Comparison of ENCODE assay signal across 37 cellular contexts in genomic region chr6:5091646-5092045, GRCh38. TPM values are rescaled to one million over a fixed set of nuclear protein-coding genes. Genes with fewer than 3 reads are reported as not detected.
"Had no signal": no experiment of that assay in that cellular context is flagged by ENCODE, and none has a peak within 500 bp of the region (broad histone marks: within the 10 kb centered on the region; RNA-seq: fewer than 3 reads in every experiment).

No MANE protein-coding gene starts in this region.

- H3K9ac ChIP-seq: SK-N-SH had no signal

- H3K36me3 ChIP-seq: Peyer's patch, SJSA1 had no signal

- H3K36me3 Mint-ChIP-seq: activated CD4-positive, alpha-beta memory T cell treated with anti-CD3 and anti-CD28 coated beads for 36 hours; activated naive CD4-positive, alpha-beta T cell treated with anti-CD3 and anti-CD28 coated beads, Interleukin-2, amount 50 U/mL, for 72 hours; brain had no signal

- H3K9me3 Mint-ChIP-seq: activated B cell treated with CpG ODN at 0.5 μM for 24 hours; activated CD4-positive, alpha-beta memory T cell treated with anti-CD3 and anti-CD28 coated beads for 36 hours; activated naive CD4-positive, alpha-beta T cell treated with anti-CD3 and anti-CD28 coated beads for 36 hours; activated naive CD4-positive, alpha-beta T cell treated with anti-CD3 and anti-CD28 coated beads, Interleukin-2, amount 50 U/mL, for 72 hours; activated naive CD8-positive, alpha-beta T cell treated with anti-CD3 and anti-CD28 coated beads, Interleukin-2, amount 50 U/mL, for 24 hours; activated T-cell treated with anti-CD3 and anti-CD28 coated beads, Interleukin-2, amount 50 U/mL, for 4 hours; activated T-helper 1 cell treated with anti-CD3 and anti-CD28 coated beads, Interleukin-12 subunit alpha, Interleukin-12 subunit beta, Interleukin-2, Interleukin-4 antibody, amounts not matched to agents 30 ng/mL and 10 ng/mL and 1 ng/mL, durations not matched to agents 14 hours and 24 hours and 36 hours; brain had no signal

- H3K27ac Mint-ChIP-seq: activated CD4-positive, alpha-beta memory T cell treated with anti-CD3 and anti-CD28 coated beads for 36 hours; activated naive CD4-positive, alpha-beta T cell treated with anti-CD3 and anti-CD28 coated beads for 36 hours; activated naive CD4-positive, alpha-beta T cell treated with anti-CD3 and anti-CD28 coated beads, Interleukin-2, amount 50 U/mL, for 72 hours; activated naive CD8-positive, alpha-beta T cell treated with anti-CD3 and anti-CD28 coated beads, Interleukin-2, amount 50 U/mL, for 24 hours; activated T-helper 1 cell treated with anti-CD3 and anti-CD28 coated beads, Interleukin-12 subunit alpha, Interleukin-12 subunit beta, Interleukin-2, Interleukin-4 antibody, amounts not matched to agents 30 ng/mL and 10 ng/mL and 1 ng/mL, durations not matched to agents 14 hours and 24 hours and 36 hours; brain had no signal

- H3K27me3 ChIP-seq: Peyer's patch had no signal

- H3K4me3 Mint-ChIP-seq: activated B cell treated with CpG ODN at 0.5 μM for 24 hours; activated CD4-positive, alpha-beta memory T cell treated with anti-CD3 and anti-CD28 coated beads for 36 hours; activated naive CD4-positive, alpha-beta T cell treated with anti-CD3 and anti-CD28 coated beads for 36 hours; activated naive CD8-positive, alpha-beta T cell treated with anti-CD3 and anti-CD28 coated beads, Interleukin-2, amount 50 U/mL, for 24 hours; activated T-cell treated with anti-CD3 and anti-CD28 coated beads, Interleukin-2, amount 50 U/mL, for 4 hours; activated T-helper 1 cell treated with anti-CD3 and anti-CD28 coated beads, Interleukin-12 subunit alpha, Interleukin-12 subunit beta, Interleukin-2, Interleukin-4 antibody, amounts not matched to agents 30 ng/mL and 10 ng/mL and 1 ng/mL, durations not matched to agents 14 hours and 24 hours and 36 hours; brain had no signal

- H3K4me3 ChIP-seq: Peyer's patch, SJSA1 had no signal

- H3K27ac ChIP-seq: Peyer's patch, SJSA1, VCaP had no signal

- H3K9me2 ChIP-seq: SK-N-SH had no signal

- H3K4me2 ChIP-seq: SK-N-SH had no signal

- DNase-seq: activated B cell treated with CpG ODN at 0.5 μM for 24 hours; activated CD4-positive, alpha-beta memory T cell treated with anti-CD3 and anti-CD28 coated beads for 36 hours; activated CD4-positive, alpha-beta T cell treated with anti-CD3 and anti-CD28 coated beads for 4 hours; activated CD4-positive, alpha-beta T cell treated with anti-CD3 and anti-CD28 coated beads, Interleukin-2, amount 50 U/mL, for 1 hour; activated CD4-positive, CD25-positive, alpha-beta regulatory T cell treated with anti-CD3 and anti-CD28 coated beads, Interleukin-2, amount 50 U/mL, for 72 hours; activated CD8-positive, alpha-beta memory T cell treated with anti-CD3 and anti-CD28 coated beads, Interleukin-2, amount 50 U/mL, for 4 hours; activated gamma-delta T cell treated with Interleukin-2 at 50 U/mL for 16 hours; activated naive CD4-positive, alpha-beta T cell treated with anti-CD3 and anti-CD28 coated beads for 36 hours; activated naive CD8-positive, alpha-beta T cell treated with anti-CD3 and anti-CD28 coated beads, Interleukin-2, amount 50 U/mL, for 24 hours; activated T-cell treated with anti-CD3 and anti-CD28 coated beads for 4 hours; activated T-cell treated with anti-CD3 and anti-CD28 coated beads, Interleukin-2, amount 50 U/mL, for 4 hours; anterior cingulate cortex; caudate nucleus; cerebellar nuclear complex; NCI-H1092 treated with DMSO at 0.1 percent for 48 hours; NCI-H1417; NCI-H1694; NCI-H1930; NCI-H2081 treated with DMSO at 0.1 percent for 48 hours; NCI-H226; NCI-H446 treated with DMSO at 0.1 percent for 48 hours; NCI-H524; NCI-H69; NCI-H82; PC-3; Peyer's patch; RPMI8226; SHP77 treated with DMSO at 0.1 percent for 48 hours; SK-N-SH; T-helper 1 cell; T-helper 2 cell; T-helper 9 cell had no signal

- ATAC-seq: activated naive CD4-positive, alpha-beta T cell treated with anti-CD3 and anti-CD28 coated beads, Interleukin-2, amount 50 U/mL, for 72 hours; activated naive CD8-positive, alpha-beta T cell treated with anti-CD3 and anti-CD28 coated beads, Interleukin-2, amount 50 U/mL, for 24 hours; activated T-cell treated with anti-CD3 and anti-CD28 coated beads, Interleukin-2, amount 50 U/mL, for 4 hours; PC-3 had no signal

RNA-seq across cellular contexts. Expression of gene PPP1R3G, which starts 6.5 kb away (rescaled TPM):
- total RNA-seq: activated CD4-positive, alpha-beta memory T cell treated with anti-CD3 and anti-CD28 coated beads for 36 hours; activated naive CD4-positive, alpha-beta T cell treated with anti-CD3 and anti-CD28 coated beads for 36 hours; activated T-cell treated with anti-CD3 and anti-CD28 coated beads, Interleukin-2, amount 50 U/mL, for 4 hours; activated T-helper 1 cell treated with anti-CD3 and anti-CD28 coated beads, Interleukin-12 subunit alpha, Interleukin-12 subunit beta, Interleukin-2, Interleukin-4 antibody, amounts not matched to agents 30 ng/mL and 10 ng/mL and 1 ng/mL, durations not matched to agents 14 hours and 24 hours and 36 hours had no signal
